Comparison of ENCODE assay signal across 1 cellular context in the genomic region with DNA sequence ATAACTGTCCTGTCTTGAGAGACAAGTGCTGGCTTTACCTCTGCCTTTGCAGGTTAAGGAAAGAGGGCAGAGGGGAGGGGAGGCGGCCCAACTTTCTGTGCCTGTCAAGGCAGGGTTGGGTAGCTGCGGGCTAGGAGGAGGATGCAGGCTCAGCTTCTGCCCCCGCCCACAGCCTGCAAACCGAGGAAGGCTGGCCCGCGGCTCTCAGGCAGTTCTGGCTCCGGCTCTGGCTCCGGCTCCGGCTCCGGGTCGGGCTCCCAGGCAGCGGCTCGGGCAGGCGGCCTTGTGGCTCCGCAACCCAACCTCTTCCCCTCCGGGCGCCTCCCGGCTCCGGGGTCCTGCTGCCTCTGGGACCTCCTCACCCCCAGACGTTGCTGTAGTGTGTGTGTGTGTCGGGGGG.
A peak's percentile ranks its signal among the peaks of the same experiment; 100 is the strongest.
TF ChIP-seq lines count a peak whose summit lies in the region.

No MANE protein-coding gene starts in this region.

TF ChIP-seq in H1, 55 proteins besides CTCF, POLR2A, EP300 and RAD21 (continued from another document):
- TF ChIP-seq, protein P1, sequence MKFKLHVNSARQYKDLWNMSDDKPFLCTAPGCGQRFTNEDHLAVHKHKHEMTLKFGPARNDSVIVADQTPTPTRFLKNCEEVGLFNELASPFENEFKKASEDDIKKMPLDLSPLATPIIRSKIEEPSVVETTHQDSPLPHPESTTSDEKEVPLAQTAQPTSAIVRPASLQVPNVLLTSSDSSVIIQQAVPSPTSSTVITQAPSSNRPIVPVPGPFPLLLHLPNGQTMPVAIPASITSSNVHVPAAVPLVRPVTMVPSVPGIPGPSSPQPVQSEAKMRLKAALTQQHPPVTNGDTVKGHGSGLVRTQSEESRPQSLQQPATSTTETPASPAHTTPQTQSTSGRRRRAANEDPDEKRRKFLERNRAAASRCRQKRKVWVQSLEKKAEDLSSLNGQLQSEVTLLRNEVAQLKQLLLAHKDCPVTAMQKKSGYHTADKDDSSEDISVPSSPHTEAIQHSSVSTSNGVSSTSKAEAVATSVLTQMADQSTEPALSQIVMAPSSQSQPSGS (IDR thresholded peaks at IDR 0.05; ENCODE audit: low read length) = no peak
- TF ChIP-seq BRCA1 (IDR thresholded peaks at IDR 0.05; ENCODE audit: low read depth, low read length) = no peak
- no peak for TF ChIP-seq PHF8 (conservative IDR thresholded peaks at IDR 0.05; ENCODE audit: low read depth, low read length)
- peak; percentile 60; the same call in 1 of the 2 replicates for TF ChIP-seq SRF (IDR thresholded peaks at IDR 0.05; ENCODE audit: low read depth, low read length)
